30 cellular contexts compared by ENCODE assay signal in genomic region chr2:155662224-155662623, GRCh38.
"Had no signal": no experiment of that assay in that cellular context is flagged by ENCODE, and none has a peak within 500 bp of the region (broad histone marks: within the 10 kb centered on the region; RNA-seq: fewer than 3 reads in every experiment).

No MANE protein-coding gene starts in this region.

- H3K27me3 ChIP-seq: ascending aorta, breast epithelium, cardiac muscle cell, colonic mucosa, esophagus squamous epithelium, gastroesophageal sphincter, heart right ventricle, hepatocyte had no signal

- H3K9me3 ChIP-seq: ascending aorta, breast epithelium, colonic mucosa, esophagus squamous epithelium, gastroesophageal sphincter, heart right ventricle had no signal

- H3K27ac ChIP-seq: ascending aorta, breast epithelium, cardiac muscle cell, colonic mucosa, epithelial cell of prostate, esophagus squamous epithelium, gastroesophageal sphincter, heart right ventricle, hepatocyte, VCaP had no signal

- H3K4me3 ChIP-seq: ascending aorta, breast epithelium, cardiac muscle cell, colonic mucosa, esophagus squamous epithelium, gastroesophageal sphincter, heart right ventricle, hepatocyte had no signal

- H3K36me3 ChIP-seq: ascending aorta, breast epithelium, cardiac muscle cell, colonic mucosa, esophagus squamous epithelium, gastroesophageal sphincter, heart right ventricle had no signal

- DNase-seq: activated CD4-positive, alpha-beta memory T cell treated with anti-CD3 and anti-CD28 coated beads, Interleukin-2, amount 10 ng/mL, durations not matched to agents 7 days and 5 days; activated CD4-positive, alpha-beta T cell treated with anti-CD3 and anti-CD28 coated beads for 1 hour; activated CD4-positive, alpha-beta T cell treated with anti-CD3 and anti-CD28 coated beads for 4 hours; activated CD4-positive, alpha-beta T cell treated with anti-CD3 and anti-CD28 coated beads, Interleukin-2, amount 10 ng/mL, durations not matched to agents 7 days and 5 days; activated CD4-positive, alpha-beta T cell treated with anti-CD3 and anti-CD28 coated beads, Interleukin-2, amount 50 U/mL, for 4 hours; activated CD8-positive, alpha-beta memory T cell treated with anti-CD3 and anti-CD28 coated beads, Interleukin-2, amount 50 U/mL, for 48 hours; activated gamma-delta T cell; activated naive CD4-positive, alpha-beta T cell; activated naive CD4-positive, alpha-beta T cell treated with anti-CD3 and anti-CD28 coated beads, Interleukin-2, amount 10 ng/mL, durations not matched to agents 7 days and 5 days; activated naive CD8-positive, alpha-beta T cell treated with anti-CD3 and anti-CD28 coated beads, Interleukin-2, amount 10 ng/mL, durations not matched to agents 7 days and 5 days; activated T-cell treated with anti-CD3 and anti-CD28 coated beads for 4 hours; activated T-cell treated with anti-CD3 and anti-CD28 coated beads, Interleukin-2, amount 50 U/mL, for 24 hours; activated T-cell treated with anti-CD3 and anti-CD28 coated beads, Interleukin-2, amount 50 U/mL, for 72 hours; central memory CD4-positive, alpha-beta T cell; cerebellar nuclear complex; colonic mucosa; effector CD8-positive, alpha-beta T cell; esophagus squamous epithelium; foreskin melanocyte; heart right ventricle; T1000 had no signal

- H2AFZ ChIP-seq: hepatocyte had no signal

- H3K4me1 ChIP-seq: ascending aorta, breast epithelium, colonic mucosa, esophagus squamous epithelium, gastroesophageal sphincter, heart right ventricle had no signal

- H3K79me2 ChIP-seq: hepatocyte had no signal

- H3K4me2 ChIP-seq: hepatocyte had no signal

- ATAC-seq: activated naive CD4-positive, alpha-beta T cell treated with anti-CD3 and anti-CD28 coated beads, Interleukin-2, amount 50 U/mL, for 72 hours; activated T-cell treated with anti-CD3 and anti-CD28 coated beads, Interleukin-2, amount 50 U/mL, for 72 hours; gastroesophageal sphincter; heart right ventricle; WTC11 had no signal
